23 cellular contexts compared by ENCODE assay signal in the genomic region with DNA sequence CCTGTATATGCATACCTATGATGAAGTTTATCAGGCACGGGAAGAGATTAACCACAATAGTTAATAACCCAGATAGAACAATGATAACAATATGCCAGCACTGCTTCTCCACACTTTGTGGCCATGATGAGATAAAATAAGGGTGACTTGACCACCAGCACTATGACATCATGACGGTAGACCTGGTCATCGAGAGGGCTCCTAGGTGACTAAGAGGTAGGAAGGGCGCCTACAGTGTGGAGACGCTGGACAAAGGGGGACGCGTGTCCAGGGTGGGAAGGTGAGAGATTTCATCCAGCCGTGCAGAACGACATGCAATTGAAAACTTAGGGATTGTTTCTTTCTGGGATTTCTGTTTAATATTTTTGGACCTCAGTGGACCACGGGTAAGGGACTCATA.
"Had no signal": no experiment of that assay in that cellular context is flagged by ENCODE, and none has a peak within 500 bp of the region (broad histone marks: within the 10 kb centered on the region; RNA-seq: fewer than 3 reads in every experiment).

No MANE protein-coding gene starts in this region.

- H3K27ac Mint-ChIP-seq: activated CD4-positive, alpha-beta memory T cell treated with anti-CD3 and anti-CD28 coated beads for 36 hours; activated CD4-positive, alpha-beta T cell treated with anti-CD3 and anti-CD28 coated beads, Interleukin-2, amount 10 ng/mL, durations not matched to agents 24 days and 14 days; activated naive CD4-positive, alpha-beta T cell treated with anti-CD3 and anti-CD28 coated beads, Interleukin-2, amount 50 U/mL, for 72 hours; activated T-cell treated with anti-CD3 and anti-CD28 coated beads, Interleukin-2, amount 50 U/mL, for 72 hours; natural killer cell treated with Interleukin-12 subunit alpha and Interleukin-12 subunit beta and Interleukin-15 and Interleukin-18, amount 100 ng/mL, for 72 hours; T-helper 17 cell had no signal

- H3K9me3 Mint-ChIP-seq: activated CD4-positive, alpha-beta memory T cell treated with anti-CD3 and anti-CD28 coated beads for 36 hours; activated CD4-positive, alpha-beta T cell treated with anti-CD3 and anti-CD28 coated beads, Interleukin-2, amount 10 ng/mL, durations not matched to agents 24 days and 14 days; activated naive CD4-positive, alpha-beta T cell treated with anti-CD3 and anti-CD28 coated beads, Interleukin-2, amount 50 U/mL, for 72 hours; activated T-cell treated with anti-CD3 and anti-CD28 coated beads, Interleukin-2, amount 50 U/mL, for 72 hours; central memory CD8-positive, alpha-beta T cell; natural killer cell treated with Interleukin-12 subunit alpha and Interleukin-12 subunit beta and Interleukin-15 and Interleukin-18, amount 100 ng/mL, for 72 hours had no signal

- H3K4me1 ChIP-seq: esophagus squamous epithelium, lower lobe of right lung had no signal

- H3K4me3 ChIP-seq: esophagus squamous epithelium, left lung, lower lobe of right lung, mucosa of descending colon, ovary, spleen, tibial nerve had no signal

- H3K9me3 ChIP-seq: esophagus squamous epithelium, left lung, lower lobe of right lung, mucosa of descending colon, ovary, spleen, tibial nerve had no signal

- DNase-seq: activated CD4-positive, alpha-beta memory T cell treated with anti-CD3 and anti-CD28 coated beads for 36 hours; activated CD4-positive, alpha-beta T cell treated with anti-CD3 and anti-CD28 coated beads, Interleukin-2, amount 10 ng/mL, durations not matched to agents 24 days and 14 days; activated CD4-positive, CD25-positive, alpha-beta regulatory T cell treated with anti-CD3 and anti-CD28 coated beads, Interleukin-2, amount 50 U/mL, for 72 hours; activated naive CD4-positive, alpha-beta T cell; activated T-cell treated with anti-CD3 and anti-CD28 coated beads, Interleukin-2, amount 50 U/mL, for 72 hours; anterior cingulate cortex; dermis blood vessel endothelial cell; effector CD4-positive, alpha-beta T cell; esophagus squamous epithelium; lower lobe of right lung; mucosa of descending colon; ovary; stimulated activated naive CD4-positive, alpha-beta T cell treated with Interleukin-2 at 50 U/mL for 16 hours; SW 1271; T-helper 17 cell; T1000 had no signal

- H3K27ac ChIP-seq: epithelial cell of prostate, esophagus squamous epithelium, left lung, lower lobe of right lung, ovary, spleen, tibial nerve had no signal

- H3K4me1 Mint-ChIP-seq: central memory CD8-positive, alpha-beta T cell had no signal

- ATAC-seq: activated naive CD4-positive, alpha-beta T cell treated with anti-CD3 and anti-CD28 coated beads, Interleukin-2, amount 50 U/mL, for 72 hours; activated T-cell treated with anti-CD3 and anti-CD28 coated beads, Interleukin-2, amount 50 U/mL, for 72 hours; left lung; lower lobe of right lung; mucosa of descending colon; natural killer cell treated with Interleukin-12 subunit alpha and Interleukin-12 subunit beta and Interleukin-15 and Interleukin-18, amount 100 ng/mL, for 72 hours; T-helper 17 cell had no signal

- H3K4me3 Mint-ChIP-seq: activated CD4-positive, alpha-beta memory T cell treated with anti-CD3 and anti-CD28 coated beads for 36 hours; activated CD4-positive, alpha-beta T cell treated with anti-CD3 and anti-CD28 coated beads, Interleukin-2, amount 10 ng/mL, durations not matched to agents 24 days and 14 days; activated T-cell treated with anti-CD3 and anti-CD28 coated beads, Interleukin-2, amount 50 U/mL, for 72 hours; central memory CD8-positive, alpha-beta T cell; natural killer cell treated with Interleukin-12 subunit alpha and Interleukin-12 subunit beta and Interleukin-15 and Interleukin-18, amount 100 ng/mL, for 72 hours; T-helper 17 cell had no signal

- H3K36me3 Mint-ChIP-seq: activated CD4-positive, alpha-beta memory T cell treated with anti-CD3 and anti-CD28 coated beads for 36 hours; activated naive CD4-positive, alpha-beta T cell treated with anti-CD3 and anti-CD28 coated beads, Interleukin-2, amount 50 U/mL, for 72 hours; natural killer cell treated with Interleukin-12 subunit alpha and Interleukin-12 subunit beta and Interleukin-15 and Interleukin-18, amount 100 ng/mL, for 72 hours had no signal

- H3K27me3 ChIP-seq: ovary, tibial nerve had no signal

- H3K36me3 ChIP-seq: esophagus squamous epithelium, left lung, lower lobe of right lung, ovary, spleen, tibial nerve had no signal
